In genomic region chr7:138345567-138345966, GRCh38 we compare ENCODE assay signal across 28 cellular contexts.
"Had no signal": no experiment of that assay in that cellular context is flagged by ENCODE, and none has a peak within 500 bp of the region (broad histone marks: within the 10 kb centered on the region; RNA-seq: fewer than 3 reads in every experiment).

No MANE protein-coding gene starts in this region.

- ATAC-seq: gastrocnemius medialis; left ventricle myocardium superior; pancreas; sciatic nerve; stimulated activated effector memory CD8-positive, alpha-beta T cell treated with anti-CD3 and anti-CD28 coated beads, Interleukin-12 subunit alpha, Interleukin-12 subunit beta, amount 100 ng/mL, for 72 hours had no signal

- DNase-seq: activated CD4-positive, alpha-beta memory T cell treated with anti-CD3 and anti-CD28 coated beads for 36 hours; activated CD4-positive, alpha-beta T cell treated with anti-CD3 and anti-CD28 coated beads, Interleukin-2, amount 10 ng/mL, durations not matched to agents 24 days and 14 days; activated CD4-positive, CD25-positive, alpha-beta regulatory T cell treated with anti-CD3 and anti-CD28 coated beads, Interleukin-2, amount 50 U/mL, for 72 hours; activated CD8-positive, alpha-beta memory T cell treated with anti-CD3 and anti-CD28 coated beads, Interleukin-2, amount 50 U/mL, for 48 hours; activated gamma-delta T cell; activated naive CD4-positive, alpha-beta T cell treated with anti-CD3 and anti-CD28 coated beads, Interleukin-2, amount 10 ng/mL, durations not matched to agents 7 days and 5 days; activated naive CD8-positive, alpha-beta T cell treated with anti-CD3 and anti-CD28 coated beads, Interleukin-2, amount 10 ng/mL, durations not matched to agents 7 days and 5 days; activated T-cell treated with anti-CD3 and anti-CD28 coated beads, Interleukin-2, amount 50 U/mL, for 24 hours; cerebellar nuclear complex; colonic mucosa; effector CD8-positive, alpha-beta T cell; gastrocnemius medialis; glutamatergic neuron; islet precursor cell; left ventricle myocardium superior; naive B cell; nucleus accumbens; pancreas; retina; stimulated activated CD4-positive, alpha-beta T cell treated with anti-CD3 and anti-CD28 coated beads, Interleukin-12 subunit alpha, Interleukin-12 subunit beta, amount 100 ng/mL, for 4 hours; stimulated activated CD4-positive, alpha-beta T cell treated with anti-CD3 and anti-CD28 coated beads, Interleukin-4, amount 100 ng/mL, for 24 hours; uterus had no signal

- H3K27ac ChIP-seq: ascending aorta, cardiac muscle cell, colonic mucosa, gastrocnemius medialis, pancreas, prostate gland, skin epidermis, uterus had no signal

- H3K27me3 ChIP-seq: ascending aorta, cardiac muscle cell, colonic mucosa, gastrocnemius medialis, pancreas, uterus had no signal

- H3K36me3 ChIP-seq: ascending aorta, cardiac muscle cell, colonic mucosa, gastrocnemius medialis, pancreas, prostate gland, uterus had no signal

- H3K4me1 ChIP-seq: ascending aorta, colonic mucosa, gastrocnemius medialis, pancreas, prostate gland, uterus had no signal

- H3K4me3 ChIP-seq: ascending aorta, cardiac muscle cell, colonic mucosa, gastrocnemius medialis, pancreas, prostate gland, skin epidermis, uterus had no signal
